Comparison of ENCODE assay signal across 1 cellular context in genomic region chr2:181788883-181789555, GRCh38.
TF ChIP-seq lines count a peak whose summit lies in the region.

No MANE protein-coding gene starts in this region.

TF ChIP-seq in A549, 52 proteins besides CTCF, POLR2A, EP300 and RAD21 (continued from another document):
- no peak for TF ChIP-seq BCL3 (IDR thresholded peaks at IDR 0.05)
